ENCODE assay signal across 8 cellular contexts in genomic region chr12:4030938-4031702, GRCh38.
DNase-seq lines count a peak whose midpoint lies in the region; ATAC-seq, FAIRE-seq and TF ChIP-seq lines count a peak whose summit lies in the region.

No MANE protein-coding gene starts in this region.

- H3K9me3 ChIP-seq in mammary epithelial cell (replicated peaks; ENCODE audit: insufficient read depth, low read length) (no peaks in the 10 kb centered on the region), skeletal muscle satellite cell (replicated peaks; ENCODE audit: low read length) (no peaks in the 10 kb centered on the region)

- H3K27ac ChIP-seq in mammary epithelial cell (ENCODE audit: insufficient read depth, low read depth, low read length): peak overlapping the region; percentile 91

- no peaks in the 10 kb centered on the region for H3K36me3 Mint-ChIP-seq in activated B cell treated with CpG ODN at 0.5 μM for 24 hours (ENCODE audit: low read depth)

- CTCF ChIA-PET in activated B cell treated with CpG ODN at 0.5 μM for 24 hours (lab: Charles Lee) (no interaction called here), mammary epithelial cell (lab: Charles Lee; ENCODE audit: low non-redundant PET) (interaction anchor here (0.5 to 0.7 kb wide), 4 partner anchors 18 to 246 kb away, joined by 3 to 5 read pairs (median 4); no protein-coding TSS in a partner anchor)

- no peak for TF ChIP-seq CTCF in activated B cell treated with CpG ODN at 0.5 μM for 24 hours (IDR thresholded peaks at IDR 0.05)
- TF ChIP-seq CTCF in mammary epithelial cell (conservative IDR thresholded peaks at IDR 0.05 in 1 of 2, IDR thresholded peaks at IDR 0.05 in 1 of 2; ENCODE audit: extremely low read depth in 1 of 2, insufficient read depth in 1 of 2, low read depth in 1 of 2, low read length in 2 of 2): no peak

- H3K27me3 ChIP-seq in mammary epithelial cell (ENCODE audit: insufficient read depth, low read length): no peaks in the 10 kb centered on the region
- H3K27me3 ChIP-seq in skeletal muscle satellite cell (ENCODE audit: control insufficient read depth, insufficient read depth, low read length): peaks cover 29% of the 10 kb centered on the region

- peaks cover 11% of the 10 kb centered on the region for H3K27me3 Mint-ChIP-seq in activated B cell treated with CpG ODN at 0.5 μM for 24 hours

- peaks cover 12% of the 10 kb centered on the region for H3K4me1 Mint-ChIP-seq in activated B cell treated with CpG ODN at 0.5 μM for 24 hours

- TSS peak; percentile 56 for BruUV-seq in mammary epithelial cell (replicated peaks; lab: Mats Ljungman, UMichigan)

- H3K79me2 ChIP-seq in mammary epithelial cell (ENCODE audit: insufficient read depth, low read length): no peaks in the 10 kb centered on the region

- intact Hi-C loops in activated B cell treated with CpG ODN at 0.5 μM for 24 hours (cut with micrococcal nuclease) (loop anchor here (2.0 kb wide), 1 partner anchor 76 kb away; no protein-coding TSS in a partner anchor), mammary epithelial cell (cut with micrococcal nuclease) (loop anchor here (1.0 to 2.0 kb wide), 4 partner anchors 20 to 731 kb away; no protein-coding TSS in a partner anchor)

- peak overlapping the region; percentile 83 for H3K4me2 ChIP-seq in mammary epithelial cell (ENCODE audit: insufficient read depth, low read depth, low read length)
- peak overlapping the region; percentile 97 for H3K4me2 ChIP-seq in skeletal muscle satellite cell (ENCODE audit: low read length)

- WGBS in mammary epithelial cell (ENCODE audit: low coverage, missing lambda C conversion rate): under 1% methylated on average over 39 of the region's 75 CpGs

- H3K4me1 ChIP-seq in mammary epithelial cell (ENCODE audit: insufficient read depth, low read length) (peaks cover 42% of the 10 kb centered on the region), skeletal muscle satellite cell (ENCODE audit: control insufficient read depth, insufficient read depth, low read length) (peaks cover 20% of the 10 kb centered on the region)

- in situ Hi-C loops in mammary epithelial cell (cut with MboI; ENCODE audit: low sequenced_read_pairs in 2 of 2): loop anchor here in 1 of 2 donors (25.0 kb wide), 1 partner anchor 144 kb away; no protein-coding TSS in a partner anchor

- H2AFZ ChIP-seq in mammary epithelial cell (ENCODE audit: low read depth, low read length): peak overlapping the region; percentile 50

- POLR2A ChIA-PET in activated B cell treated with CpG ODN at 0.5 μM for 24 hours (lab: Charles Lee): interaction anchor here (1.2 kb wide), 1 partner anchor 237 kb away, joined by 5 read pairs; no protein-coding TSS in a partner anchor

- H3K4me3 ChIP-seq in mammary epithelial cell (replicated peaks in 1 of 3; ENCODE audit: insufficient read depth in 1 of 3, low read depth in 2 of 3, low read length in 3 of 3) (peak overlapping the region in 1 of 3 experiments; percentile 25), skeletal muscle satellite cell (ENCODE audit: low read length) (peak overlapping the region; percentile 70)

- H3K27ac Mint-ChIP-seq in activated B cell treated with CpG ODN at 0.5 μM for 24 hours: no peak overlapping the region

- H3K4me3 Mint-ChIP-seq in activated B cell treated with CpG ODN at 0.5 μM for 24 hours: peak overlapping the region; percentile 52

- ATAC-seq in GM19023 (IDR thresholded peaks at IDR 0.05; ENCODE audit: unreplicated experiment) (peak; percentile 89), activated B cell treated with CpG ODN at 0.5 μM for 24 hours (ENCODE audit: low read depth) (peak; percentile 98)

- dilution Hi-C loops in mammary epithelial cell (cut with HindIII; ENCODE audit: low sequenced_read_pairs): loop anchor here (5.0 kb wide), 2 partner anchors 76 to 246 kb away; no protein-coding TSS in a partner anchor

- H3K9me3 Mint-ChIP-seq in activated B cell treated with CpG ODN at 0.5 μM for 24 hours: no peaks in the 10 kb centered on the region

- H3K36me3 ChIP-seq in mammary epithelial cell (ENCODE audit: insufficient read depth, low read length) (no peaks in the 10 kb centered on the region), skeletal muscle satellite cell (ENCODE audit: insufficient read depth, low read length) (no peaks in the 10 kb centered on the region)

- peak; percentile 99 for FAIRE-seq in HTR-8/SVneo (lab: Jason Lieb, UNC)

- H3K9ac ChIP-seq in mammary epithelial cell (ENCODE audit: insufficient read depth, low read length): peak overlapping the region; percentile 77
- peak overlapping the region; percentile 84 for H3K9ac ChIP-seq in skeletal muscle satellite cell (ENCODE audit: low read depth, low read length)

- no peaks in the 10 kb centered on the region for H4K20me1 ChIP-seq in mammary epithelial cell (ENCODE audit: insufficient read depth, low read length)

- DNase-seq in A172 (ENCODE audit: low spot score) (peak; percentile 82), HTR-8/SVneo (ENCODE audit: insufficient read length, low spot score) (peak; percentile 100), activated B cell treated with CpG ODN at 0.5 μM for 24 hours (peak; percentile 68), mammary epithelial cell (peak; percentile 99), iPS-NIHi11 (ENCODE audit: low spot score) (peak; percentile 99), NCI-H2107 (lab: John Stamatoyannopoulos, UW) (no peak)
